27 cellular contexts compared by ENCODE assay signal in the genomic region with DNA sequence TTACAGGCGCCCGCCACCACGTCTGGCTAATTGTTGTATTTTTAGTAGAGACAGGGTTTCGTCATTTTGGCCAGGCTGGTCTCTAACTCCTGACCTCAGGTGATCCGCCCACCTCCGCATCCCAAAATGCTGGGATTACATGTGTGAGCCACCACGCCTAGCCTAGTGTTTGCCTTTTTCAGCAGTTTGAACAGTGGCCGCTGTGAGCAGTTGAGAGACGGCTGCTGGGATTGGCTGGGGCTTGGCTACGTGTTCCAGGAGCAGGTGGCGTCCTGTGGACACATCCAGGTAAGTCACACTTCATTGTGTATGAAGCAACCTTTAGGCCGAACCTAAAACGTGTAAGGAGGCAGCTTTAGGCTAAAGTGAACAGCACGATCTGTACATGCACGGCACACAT.
"Had no signal": no experiment of that assay in that cellular context is flagged by ENCODE, and none has a peak within 500 bp of the region (broad histone marks: within the 10 kb centered on the region; RNA-seq: fewer than 3 reads in every experiment).

No MANE protein-coding gene starts in this region.

- H3K27ac Mint-ChIP-seq: immature natural killer cell; naive thymus-derived CD4-positive, alpha-beta T cell; natural killer cell treated with Interleukin-12 subunit alpha and Interleukin-12 subunit beta and Interleukin-15 and Interleukin-18, amount 100 ng/mL, for 72 hours; stimulated activated memory B cell treated with anti-CD40 and anti-IgM and Interleukin-4, amounts not matched to agents 10 μg/mL and 1 μg/mL and 100 μg/mL, for 72 hours; stimulated activated naive CD8-positive, alpha-beta T cell treated with anti-CD3 and anti-CD28 coated beads, Interleukin-15, amount 100 ng/mL, for 72 hours had no signal

- H3K4me1 ChIP-seq: prostate gland, vagina had no signal

- DNase-seq: hypothalamus; immature natural killer cell; kidney; left colon; left lung; midbrain; mucosa of descending colon; naive thymus-derived CD4-positive, alpha-beta T cell; nucleus accumbens; pancreas; right cardiac atrium; sigmoid colon; small intestine; stimulated activated CD4-positive, alpha-beta T cell treated with anti-CD3 and anti-CD28 coated beads, Interleukin-1b, Interleukin-23, amount 100 ng/mL, for 48 hours; stimulated activated CD4-positive, alpha-beta T cell treated with anti-CD3 and anti-CD28 coated beads, Interleukin-2, amount 100 ng/mL, for 48 hours; stimulated activated CD4-positive, alpha-beta T cell treated with anti-CD3 and anti-CD28 coated beads, Interleukin-4, amount 100 ng/mL, for 4 hours; stimulated activated CD8-positive, alpha-beta memory T cell treated with anti-CD3 and anti-CD28 coated beads, Interleukin-4, amount 100 ng/mL, for 48 hours; stimulated activated naive CD4-positive, alpha-beta T cell treated with Interleukin-2 at 50 U/mL for 16 hours; stimulated activated naive CD8-positive, alpha-beta T cell treated with anti-CD3 and anti-CD28 coated beads, Interleukin-15, amount 100 ng/mL, for 72 hours; substantia nigra; upper lobe of left lung had no signal

- H3K27ac ChIP-seq: left lung, pancreas, prostate gland, sigmoid colon, tibial nerve, upper lobe of left lung, vagina had no signal

- H3K4me1 Mint-ChIP-seq: stimulated activated memory B cell treated with anti-CD40 and anti-IgM and Interleukin-4, amounts not matched to agents 10 μg/mL and 1 μg/mL and 100 μg/mL, for 72 hours; stimulated activated naive CD8-positive, alpha-beta T cell treated with anti-CD3 and anti-CD28 coated beads, Interleukin-15, amount 100 ng/mL, for 72 hours had no signal

- H3K27me3 ChIP-seq: left lung, pancreas, sigmoid colon, tibial nerve, upper lobe of left lung, vagina had no signal

- H3K36me3 Mint-ChIP-seq: immature natural killer cell; naive thymus-derived CD4-positive, alpha-beta T cell; natural killer cell treated with Interleukin-12 subunit alpha and Interleukin-12 subunit beta and Interleukin-15 and Interleukin-18, amount 100 ng/mL, for 72 hours; stimulated activated memory B cell treated with anti-CD40 and anti-IgM and Interleukin-4, amounts not matched to agents 10 μg/mL and 1 μg/mL and 100 μg/mL, for 72 hours had no signal

- H3K36me3 ChIP-seq: left lung, pancreas, prostate gland, sigmoid colon, tibial nerve, upper lobe of left lung, vagina had no signal

- ATAC-seq: left colon; left lung; mucosa of descending colon; naive thymus-derived CD4-positive, alpha-beta T cell; natural killer cell treated with Interleukin-12 subunit alpha and Interleukin-12 subunit beta and Interleukin-15 and Interleukin-18, amount 100 ng/mL, for 72 hours; pancreas; right cardiac atrium; stimulated activated memory B cell treated with anti-CD40 and anti-IgM and Interleukin-4, amounts not matched to agents 10 μg/mL and 1 μg/mL and 100 μg/mL, for 72 hours; stimulated activated naive CD8-positive, alpha-beta T cell treated with anti-CD3 and anti-CD28 coated beads, Interleukin-15, amount 100 ng/mL, for 72 hours had no signal

- H3K4me3 ChIP-seq: left lung, lung, mucosa of descending colon, pancreas, prostate gland, sigmoid colon, tibial nerve, upper lobe of left lung, vagina had no signal

- H3K9me3 Mint-ChIP-seq: immature natural killer cell; natural killer cell treated with Interleukin-12 subunit alpha and Interleukin-12 subunit beta and Interleukin-15 and Interleukin-18, amount 100 ng/mL, for 72 hours; stimulated activated memory B cell treated with anti-CD40 and anti-IgM and Interleukin-4, amounts not matched to agents 10 μg/mL and 1 μg/mL and 100 μg/mL, for 72 hours; stimulated activated naive CD8-positive, alpha-beta T cell treated with anti-CD3 and anti-CD28 coated beads, Interleukin-15, amount 100 ng/mL, for 72 hours had no signal

- H3K4me3 Mint-ChIP-seq: immature natural killer cell; naive thymus-derived CD4-positive, alpha-beta T cell; natural killer cell treated with Interleukin-12 subunit alpha and Interleukin-12 subunit beta and Interleukin-15 and Interleukin-18, amount 100 ng/mL, for 72 hours; stimulated activated memory B cell treated with anti-CD40 and anti-IgM and Interleukin-4, amounts not matched to agents 10 μg/mL and 1 μg/mL and 100 μg/mL, for 72 hours; stimulated activated naive CD8-positive, alpha-beta T cell treated with anti-CD3 and anti-CD28 coated beads, Interleukin-15, amount 100 ng/mL, for 72 hours had no signal

- H3K9me3 ChIP-seq: left lung, mucosa of descending colon, pancreas, prostate gland, sigmoid colon, tibial nerve, upper lobe of left lung, vagina had no signal
